Comparison of ENCODE assay signal across 8 cellular contexts in genomic region chr9:22452415-22453010, GRCh38. TPM values are rescaled to one million over a fixed set of nuclear protein-coding genes. Genes with fewer than 3 reads are reported as not detected.
DNase-seq lines count a peak whose midpoint lies in the region; ATAC-seq and TF ChIP-seq lines count a peak whose summit lies in the region.

No MANE protein-coding gene starts in this region.

- intact Hi-C loops in esophagus muscularis mucosa (cut with DNase I): loop anchor here (5.0 kb wide), 2 partner anchors 210 to 640 kb away; no protein-coding TSS in a partner anchor

- no peak for TF ChIP-seq EP300 in esophagus muscularis mucosa (IDR thresholded peaks at IDR 0.05)

- no peak overlapping the region for H2AK5ac ChIP-seq in trophoblast cell (ENCODE audit: low read length)

- peaks cover 6% of the 10 kb centered on the region; the same call in 1 of the 2 replicates for H3K4me1 ChIP-seq in BE2C
- H3K4me1 ChIP-seq in Karpas-422 (ENCODE audit: low read length): no peaks in the 10 kb centered on the region
- H3K4me1 ChIP-seq in esophagus muscularis mucosa: peaks cover 2 to 29% (median 20%) of the 10 kb centered on the region in 4 donors
- H3K4me1 ChIP-seq in trophoblast cell (ENCODE audit: control insufficient read depth in 1 of 2, insufficient read depth in 2 of 2, low read length in 2 of 2): peaks cover 0 to 4% of the 10 kb centered on the region in 2 experiments

- H3K4ac ChIP-seq in trophoblast cell (ENCODE audit: low read depth, low read length): no peak overlapping the region

- peaks cover under 1% of the 10 kb centered on the region for H3K79me1 ChIP-seq in trophoblast cell (ENCODE audit: low read length)

- H3K9ac ChIP-seq in Karpas-422 (ENCODE audit: low read length) (no peak overlapping the region), trophoblast cell (ENCODE audit: low read length) (no peak overlapping the region)

- no peaks in the 10 kb centered on the region for H3K9me2 ChIP-seq in Karpas-422 (replicated peaks; ENCODE audit: insufficient read depth, low read length)

- H3K4me3 ChIP-seq in BE2C (ENCODE audit: low read depth, low read length) (no peak overlapping the region), Karpas-422 (ENCODE audit: low read length) (no peak overlapping the region), esophagus muscularis mucosa (no peak overlapping the region), trophoblast cell (ENCODE audit: low read depth, low read length) (no peak overlapping the region)

- H2BK12ac ChIP-seq in trophoblast cell (ENCODE audit: low read length): no peak overlapping the region

- no peak overlapping the region for H4K8ac ChIP-seq in trophoblast cell (ENCODE audit: low read depth, low read length)

- H2BK120ac ChIP-seq in trophoblast cell (ENCODE audit: insufficient read depth, low read length, poor library complexity): no peak overlapping the region

- H3K18ac ChIP-seq in trophoblast cell (ENCODE audit: low read length): no peak overlapping the region

- no peak overlapping the region for H2AFZ ChIP-seq in Karpas-422 (ENCODE audit: low read length)
- no peak overlapping the region for H2AFZ ChIP-seq in trophoblast cell (ENCODE audit: insufficient read depth, low read length, poor library complexity)

- H3K4me2 ChIP-seq in Karpas-422 (ENCODE audit: low read depth, low read length, poor library complexity, severe bottlenecking) (no peak overlapping the region), trophoblast cell (ENCODE audit: low read length) (no peak overlapping the region)

- H4K20me1 ChIP-seq in Karpas-422 (ENCODE audit: insufficient read depth, low read depth, low read length): no peaks in the 10 kb centered on the region

- no peak overlapping the region for H2BK5ac ChIP-seq in trophoblast cell (ENCODE audit: low read depth, low read length, poor library complexity)

- H4K12ac ChIP-seq in trophoblast cell (ENCODE audit: low read depth, low read length): no peak overlapping the region

- H3K27me3 ChIP-seq in BE2C (peaks cover 21% of the 10 kb centered on the region), Karpas-422 (ENCODE audit: low read length) (no peaks in the 10 kb centered on the region), esophagus muscularis mucosa (no peaks in the 10 kb centered on the region), trophoblast cell (ENCODE audit: insufficient read depth, low read length) (no peaks in the 10 kb centered on the region)

- peak; percentile 50 for ATAC-seq in GM19324 (IDR thresholded peaks at IDR 0.05; ENCODE audit: low FRiP score, unreplicated experiment)
- ATAC-seq in HG02763 (IDR thresholded peaks at IDR 0.05; ENCODE audit: unreplicated experiment): no peak

- H3K36me3 ChIP-seq in BE2C (no peaks in the 10 kb centered on the region), Karpas-422 (ENCODE audit: insufficient read depth, low read length) (no peaks in the 10 kb centered on the region), esophagus muscularis mucosa (no peaks in the 10 kb centered on the region), trophoblast cell (ENCODE audit: control insufficient read depth in 1 of 2, insufficient read depth in 2 of 2, low read length in 2 of 2) (no peaks in the 10 kb centered on the region)

- H3K27ac ChIP-seq in Karpas-422 (ENCODE audit: low read length) (no peak overlapping the region), VCaP (no peak overlapping the region), esophagus muscularis mucosa (replicated peaks in 1 of 4) (no peak overlapping the region), trophoblast cell (ENCODE audit: low read depth, low read length) (no peak overlapping the region)

- TF ChIP-seq CTCF in BE2C (IDR thresholded peaks at IDR 0.05; ENCODE audit: low read depth, low read length) (peak; percentile 80), VCaP (conservative IDR thresholded peaks at IDR 0.05) (peak; percentile 92), esophagus muscularis mucosa (IDR thresholded peaks at IDR 0.05) (peak; percentile 76 to 86 (median 81))

- no peak overlapping the region for H4K91ac ChIP-seq in trophoblast cell (ENCODE audit: low read depth, low read length)

- WGBS in esophagus muscularis mucosa: 28% methylated on average over 4 of the region's 4 CpGs
- no CpG with 5 or more reads among the region's 4 CpGs for WGBS in trophoblast cell (ENCODE audit: extremely low coverage, insufficient coverage, insufficient read length)

- H3K9me3 ChIP-seq in BE2C (no peaks in the 10 kb centered on the region), Karpas-422 (ENCODE audit: low read length) (no peaks in the 10 kb centered on the region), esophagus muscularis mucosa (no peaks in the 10 kb centered on the region), trophoblast cell (ENCODE audit: insufficient read depth, low read depth, low read length) (no peaks in the 10 kb centered on the region)

- H3K14ac ChIP-seq in trophoblast cell (ENCODE audit: low read length): no peak overlapping the region

- peak; percentile 20 for DNase-seq in BE2C
- DNase-seq in Karpas-422: peak; percentile 79
- DNase-seq in esophagus muscularis mucosa (ENCODE audit: extremely low spot score): no peak
- peak; percentile 47 to 85 for DNase-seq in trophoblast cell
- DNase-seq in hippocampal formation (lab: John Stamatoyannopoulos, UW): no peak

- H3K79me2 ChIP-seq in Karpas-422 (ENCODE audit: low read length) (no peaks in the 10 kb centered on the region), trophoblast cell (ENCODE audit: control insufficient read depth, insufficient read depth, low read length, poor library complexity) (no peaks in the 10 kb centered on the region)

- no peak for TF ChIP-seq POLR2A in esophagus muscularis mucosa (IDR thresholded peaks at IDR 0.05; ENCODE audit: low read depth)

- no peak overlapping the region for H3K23ac ChIP-seq in trophoblast cell (ENCODE audit: low read length)

RNA-seq across cellular contexts. Expression of gene DMRTA1, which starts 5.9 kb away (rescaled TPM):
- not detected for polyA plus RNA-seq in BE2C (2012; ENCODE audit: insufficient read depth, insufficient read length, low read depth)
- not detected in 2 replicates for total RNA-seq in Karpas-422 (2014; rRNA removed; shearing (Covaris generic); ENCODE audit: low replicate concordance)
- 1 to 10 TPM; 1.3 to 4.6 (median 4.0) TPM for total RNA-seq in esophagus muscularis mucosa
- 1.00 and 1.1 TPM in 2 replicates for polyA plus RNA-seq in trophoblast cell (2013)

Comparison
In these comparisons a context has a peak if more than half of its experiments do, and no peak if none do; other contexts are left out.
1. DNase-seq: peak in BE2C (single experiment), Karpas-422 (single experiment) and trophoblast cell (2 of 2); none in esophagus muscularis mucosa (single experiment) and hippocampal formation (0 of 2).
2. Peak in every context shown above with its lines, with median percentiles within 50 percentile points of each other: CTCF ChIP-seq.